In genomic region chr16:29193248-29193574, GRCh38 we compare ENCODE assay signal across 6 cellular contexts.
DNase-seq lines count a peak whose midpoint lies in the region; ATAC-seq and TF ChIP-seq lines count a peak whose summit lies in the region.
"Not testable (repeated sequence)": the region's sequence is repeated elsewhere in the genome, so short reads cannot be mapped to it uniquely, and the experiment has no call there.

No MANE protein-coding gene starts in this region.

- TF ChIP-seq POLR2A in transverse colon (IDR thresholded peaks at IDR 0.05): not testable (repeated sequence)

- H3K27ac Mint-ChIP-seq in activated T-cell treated with anti-CD3 and anti-CD28 coated beads, Interleukin-2, amount 50 U/mL, for 24 hours; chondrocyte (ENCODE audit: unreplicated experiment): not testable (repeated sequence)

- not testable (repeated sequence) for H3K27me3 Mint-ChIP-seq in activated T-cell treated with anti-CD3 and anti-CD28 coated beads, Interleukin-2, amount 50 U/mL, for 24 hours; chondrocyte (ENCODE audit: low read depth)

- not testable (repeated sequence) for ATAC-seq in omental fat pad (ENCODE audit: low FRiP score)

- 91 to 96% methylated on average over 5 to 14 of the region's 14 CpGs for WGBS in transverse colon (ENCODE audit: low coverage in 1 of 2), 2 donors

- in situ Hi-C loops in transverse colon (cut with MboI; ENCODE audit: low pct_ligation_motif_present in 1 of 4, low pct_unique_long_range_greater_than_20kb in 1 of 4, low sequenced_read_pairs in 3 of 4): not testable (repeated sequence)

- peak; percentile 14 for DNase-seq in activated T-cell treated with anti-CD3 and anti-CD28 coated beads, Interleukin-2, amount 50 U/mL, for 24 hours
- peak; percentile 52 for DNase-seq in chondrocyte (ENCODE audit: low spot score)
- DNase-seq in cardiac septum (ENCODE audit: low spot score): peak; percentile 49
- peak; percentile 71 for DNase-seq in mesenteric fat pad (ENCODE audit: low spot score)
- peak; percentile 12 for DNase-seq in omental fat pad (ENCODE audit: low spot score)
- peak; percentile 3 for DNase-seq in transverse colon

- intact Hi-C loops in cardiac septum (cut with DNase I); transverse colon (cut with DNase I; ENCODE audit: low total_unique reads): not testable (repeated sequence)

- not testable (repeated sequence) for H3K9me3 Mint-ChIP-seq in activated T-cell treated with anti-CD3 and anti-CD28 coated beads, Interleukin-2, amount 50 U/mL, for 24 hours; chondrocyte (ENCODE audit: low read depth)

- not testable (repeated sequence) for H3K9me3 ChIP-seq in transverse colon

- not testable (repeated sequence) for H3K27me3 ChIP-seq in transverse colon

- peak overlapping the region in 2 of 4 donors; percentile 10 to 58 for H3K27ac ChIP-seq in transverse colon

- H3K36me3 Mint-ChIP-seq in activated T-cell treated with anti-CD3 and anti-CD28 coated beads, Interleukin-2, amount 50 U/mL, for 24 hours (ENCODE audit: low read depth): peaks cover 19% of the 10 kb centered on the region
- not testable (repeated sequence) for H3K36me3 Mint-ChIP-seq in chondrocyte (ENCODE audit: low read depth)

- not testable (repeated sequence) for H3K36me3 ChIP-seq in transverse colon

- H3K4me3 Mint-ChIP-seq in activated T-cell treated with anti-CD3 and anti-CD28 coated beads, Interleukin-2, amount 50 U/mL, for 24 hours; chondrocyte (ENCODE audit: unreplicated experiment): not testable (repeated sequence)

- not testable (repeated sequence) for H3K4me3 ChIP-seq in transverse colon

- not testable (repeated sequence) for TF ChIP-seq EP300 in transverse colon (IDR thresholded peaks at IDR 0.05; ENCODE audit: low read depth)

- TF ChIP-seq CTCF in chondrocyte (IDR thresholded peaks at IDR 0.05); omental fat pad (IDR thresholded peaks at IDR 0.05); transverse colon (IDR thresholded peaks at IDR 0.05): not testable (repeated sequence)

- H3K4me1 Mint-ChIP-seq in activated T-cell treated with anti-CD3 and anti-CD28 coated beads, Interleukin-2, amount 50 U/mL, for 24 hours (ENCODE audit: low read depth): not testable (repeated sequence)
- H3K4me1 Mint-ChIP-seq in chondrocyte (ENCODE audit: low read depth): peaks cover 12% of the 10 kb centered on the region

- not testable (repeated sequence) for H3K4me1 ChIP-seq in transverse colon

Comparison
In these comparisons a context has a peak if more than half of its experiments do, and no peak if none do; other contexts are left out.
1. DNase-seq: peak in every context shown above with its lines; median percentile 71 in mesenteric fat pad; 52 in chondrocyte; 49 in cardiac septum; 14 in activated T-cell treated with anti-CD3 and anti-CD28 coated beads, Interleukin-2, amount 50 U/mL, for 24 hours; 12 in omental fat pad; 3 in transverse colon.